Comparison of ENCODE assay signal across 14 cellular contexts in the genomic region with DNA sequence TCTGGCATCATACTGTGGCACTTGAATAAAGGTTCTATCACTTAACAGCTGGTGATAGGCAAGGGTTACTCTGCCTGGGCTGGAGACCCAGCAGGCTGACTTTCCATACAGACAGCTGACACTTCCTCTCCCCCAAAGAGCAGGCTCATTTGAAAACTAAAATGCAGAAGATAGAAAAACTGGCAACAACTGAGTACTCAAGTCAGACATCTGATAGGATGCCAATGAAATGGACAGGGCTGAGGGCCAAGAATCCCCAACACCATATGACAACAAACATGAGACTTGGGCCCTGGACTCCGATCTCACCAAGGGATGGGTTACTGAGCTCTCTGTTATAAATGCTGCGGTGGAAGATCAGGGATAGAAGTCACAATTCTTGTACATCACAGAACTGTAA.
"Had no signal": no experiment of that assay in that cellular context is flagged by ENCODE, and none has a peak within 500 bp of the region (broad histone marks: within the 10 kb centered on the region; RNA-seq: fewer than 3 reads in every experiment).

No MANE protein-coding gene starts in this region.

- H3K4me1 Mint-ChIP-seq: naive thymus-derived CD4-positive, alpha-beta T cell; nephron progenitor cell had no signal

- ATAC-seq: foreskin keratinocyte; heart left ventricle; naive thymus-derived CD4-positive, alpha-beta T cell; psoas muscle had no signal

- DNase-seq: colonic mucosa; dermis blood vessel endothelial cell; endodermal cell; erythroblast; foreskin keratinocyte; heart left ventricle; hippocampal formation; naive thymus-derived CD4-positive, alpha-beta T cell; nephron progenitor cell; psoas muscle; small intestine; stimulated activated CD4-positive, alpha-beta T cell treated with anti-CD3 and anti-CD28 coated beads, Interleukin-12 subunit alpha, Interleukin-12 subunit beta, amount 100 ng/mL, for 4 hours; stimulated activated naive CD4-positive, alpha-beta T cell treated with Interleukin-2 at 50 U/mL for 16 hours; trophoblast cell had no signal

- H3K27ac Mint-ChIP-seq: endodermal cell; naive thymus-derived CD4-positive, alpha-beta T cell; nephron progenitor cell had no signal

- H3K9me3 Mint-ChIP-seq: endodermal cell, nephron progenitor cell had no signal

- H3K4me3 Mint-ChIP-seq: endodermal cell; naive thymus-derived CD4-positive, alpha-beta T cell; nephron progenitor cell had no signal

- H3K27me3 Mint-ChIP-seq: naive thymus-derived CD4-positive, alpha-beta T cell had no signal

- H3K36me3 Mint-ChIP-seq: naive thymus-derived CD4-positive, alpha-beta T cell had no signal
